6 cellular contexts compared by ENCODE assay signal in genomic region chr22:22734395-22735272, GRCh38.
DNase-seq lines count a peak whose midpoint lies in the region; ATAC-seq and TF ChIP-seq lines count a peak whose summit lies in the region.
"Not testable (repeated sequence)": the region's sequence is repeated elsewhere in the genome, so short reads cannot be mapped to it uniquely, and the experiment has no call there.

No MANE protein-coding gene starts in this region.

- H3K9ac ChIP-seq in Loucy (ENCODE audit: low read depth, low read length, poor library complexity, severe bottlenecking): peak overlapping the region; percentile 49

- not testable (repeated sequence) for H4K20me1 ChIP-seq in Loucy (ENCODE audit: insufficient read depth, low read length, poor library complexity, severe bottlenecking)

- not testable (repeated sequence) for H3F3A ChIP-seq in Loucy (ENCODE audit: low read depth)

- H2AFZ ChIP-seq in Loucy (ENCODE audit: low read length): not testable (repeated sequence)

- peaks cover 76 to 90% (median 79%) of the 10 kb centered on the region in 3 donors for H3K4me1 Mint-ChIP-seq in CD8-positive, alpha-beta memory T cell
- H3K4me1 Mint-ChIP-seq in central memory CD8-positive, alpha-beta T cell: peaks cover 68% of the 10 kb centered on the region
- H3K4me1 Mint-ChIP-seq in osteocyte (ENCODE audit: unreplicated experiment): not testable (repeated sequence)

- not testable (repeated sequence) for H3K9me3 Mint-ChIP-seq in CD8-positive, alpha-beta memory T cell; central memory CD8-positive, alpha-beta T cell; osteocyte (ENCODE audit: unreplicated experiment)

- not testable (repeated sequence) for H3K79me2 ChIP-seq in Loucy (ENCODE audit: insufficient read depth, low read length)

- H3K9me2 ChIP-seq in Loucy (replicated peaks; ENCODE audit: low read depth, low read length): not testable (repeated sequence)

- H3K36me3 Mint-ChIP-seq in CD8-positive, alpha-beta memory T cell; central memory CD8-positive, alpha-beta T cell (ENCODE audit: insufficient read depth); osteocyte (ENCODE audit: unreplicated experiment): not testable (repeated sequence)

- peak overlapping the region; percentile 88 to 97 (median 94) for H3K27ac Mint-ChIP-seq in CD8-positive, alpha-beta memory T cell
- H3K27ac Mint-ChIP-seq in central memory CD8-positive, alpha-beta T cell (ENCODE audit: low read depth): peak overlapping the region; percentile 93
- H3K27ac Mint-ChIP-seq in osteocyte (ENCODE audit: unreplicated experiment): not testable (repeated sequence)

- not testable (repeated sequence) for H3K4me3 ChIP-seq in CD8-positive, alpha-beta memory T cell (ENCODE audit: low read length); right atrium auricular region
- H3K4me3 ChIP-seq in Loucy (ENCODE audit: low read length, poor library complexity, severe bottlenecking): peak overlapping the region; percentile 41

- H3K27me3 Mint-ChIP-seq in CD8-positive, alpha-beta memory T cell; central memory CD8-positive, alpha-beta T cell: not testable (repeated sequence)
- peaks cover 20% of the 10 kb centered on the region for H3K27me3 Mint-ChIP-seq in osteocyte (ENCODE audit: unreplicated experiment)

- H3K4me3 Mint-ChIP-seq in CD8-positive, alpha-beta memory T cell: peak overlapping the region; percentile 35 to 92 (median 82)
- peak overlapping the region; percentile 87 for H3K4me3 Mint-ChIP-seq in central memory CD8-positive, alpha-beta T cell
- not testable (repeated sequence) for H3K4me3 Mint-ChIP-seq in osteocyte (ENCODE audit: unreplicated experiment)

- POLR2A ChIA-PET in CD8-positive, alpha-beta memory T cell (lab: Charles Lee): not testable (repeated sequence)

- H3K27ac ChIP-seq in CD8-positive, alpha-beta memory T cell (ENCODE audit: low read depth, low read length); right atrium auricular region: not testable (repeated sequence)

- H3K9me3 ChIP-seq in CD8-positive, alpha-beta memory T cell (ENCODE audit: low read length); Loucy (ENCODE audit: insufficient read depth, low read depth, low read length); right atrium auricular region: not testable (repeated sequence)

- CTCF ChIA-PET in CD8-positive, alpha-beta memory T cell (lab: Charles Lee): interaction anchor here (1.3 to 3.6 kb wide), 4 partner anchors 10 to 18 kb away, joined by 3 to 17 read pairs (median 4); no protein-coding TSS in a partner anchor

- not testable (repeated sequence) for H3K36me3 ChIP-seq in CD8-positive, alpha-beta memory T cell (ENCODE audit: insufficient read depth, low read length); Loucy (ENCODE audit: insufficient read depth, low read length); right atrium auricular region

- not testable (repeated sequence) for TF ChIP-seq CTCF in Loucy (conservative IDR thresholded peaks at IDR 0.05; ENCODE audit: low read length); right atrium auricular region (IDR thresholded peaks at IDR 0.05); osteocyte (IDR thresholded peaks at IDR 0.05)

- DNase-seq in CD8-positive, alpha-beta memory T cell; central memory CD8-positive, alpha-beta T cell (ENCODE audit: low spot score in 2 of 2): not testable (repeated sequence)
- DNase-seq in right atrium auricular region (ENCODE audit: low spot score) (peak; percentile 56), left lobe of liver (ENCODE audit: low spot score) (peak; percentile 35), osteocyte (ENCODE audit: extremely low spot score, unreplicated experiment) (peak; percentile 68)

- H3K4me1 ChIP-seq in CD8-positive, alpha-beta memory T cell (ENCODE audit: insufficient read depth, low read length): peaks cover 36% of the 10 kb centered on the region
- H3K4me1 ChIP-seq in Loucy (ENCODE audit: insufficient read depth, low read length, poor library complexity, severe bottlenecking): peaks cover 63% of the 10 kb centered on the region
- not testable (repeated sequence) for H3K4me1 ChIP-seq in right atrium auricular region

- not testable (repeated sequence) for H3K27me3 ChIP-seq in CD8-positive, alpha-beta memory T cell (ENCODE audit: insufficient read depth, low read length, poor library complexity, severe bottlenecking); Loucy (ENCODE audit: insufficient read depth, low read length, poor library complexity, severe bottlenecking); right atrium auricular region

- not testable (repeated sequence) for ATAC-seq in central memory CD8-positive, alpha-beta T cell (replicated peaks; ENCODE audit: extremely low read depth, poor library complexity, severe bottlenecking); left lobe of liver

- H3K4me2 ChIP-seq in Loucy (ENCODE audit: low read depth, low read length, poor library complexity, severe bottlenecking): peak overlapping the region; percentile 57
